Comparison of ENCODE assay signal across 24 cellular contexts in the genomic region with DNA sequence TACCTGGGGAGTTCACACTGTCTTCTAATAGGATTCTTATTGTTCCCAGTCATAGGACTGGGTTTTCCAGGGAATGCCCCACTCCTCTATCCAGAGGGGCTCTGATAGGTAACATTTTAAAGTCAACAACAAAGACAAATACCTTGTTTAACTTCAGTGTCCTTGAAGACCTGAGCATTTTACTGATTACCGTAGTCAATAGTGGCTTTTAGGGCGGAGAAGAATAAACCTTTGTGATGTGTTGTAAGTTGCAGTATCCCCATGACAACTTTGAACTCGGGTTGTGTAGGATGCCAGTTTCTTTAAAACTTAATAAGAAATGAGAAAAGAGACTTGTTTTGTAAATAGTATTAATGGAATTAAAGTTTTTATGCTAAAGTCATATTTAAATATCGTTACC. TPM values are rescaled to one million over a fixed set of nuclear protein-coding genes. Genes with fewer than 3 reads are reported as not detected.
DNase-seq lines count a peak whose midpoint lies in the region; ATAC-seq, FAIRE-seq and TF ChIP-seq lines count a peak whose summit lies in the region.
"Had no signal": no experiment of that assay in that cellular context is flagged by ENCODE, and none has a peak within 500 bp of the region (broad histone marks: within the 10 kb centered on the region; RNA-seq: fewer than 3 reads in every experiment).

No MANE protein-coding gene starts in this region.

- no TSS peak for BruUV-seq in HepG2 (replicated peaks; lab: Mats Ljungman, UMichigan)

- H3K9ac ChIP-seq in HepG2 (ENCODE audit: insufficient read depth, low read depth, low read length) (peak overlapping the region; percentile 45; the same call in 1 of the 2 replicates), smooth muscle cell (ENCODE audit: low read depth) (peak overlapping the region; percentile 61)

- in situ Hi-C loops in brain microvascular endothelial cell (cut with HindIII; ENCODE audit: low pct_ligation_motif_present, low sequenced_read_pairs) (loop anchor here (25.0 kb wide), 1 partner anchor 387 kb away; no protein-coding TSS in a partner anchor), HepG2 (cut with HindIII; ENCODE audit: extremely low pct_ligation_motif_present, low pct_unique_long_range_greater_than_20kb) (no loop called here)

- 13% methylated on average over 4 of the region's 4 CpGs for WGBS in HepG2 (ENCODE audit: low lambda C conversion rate)
- 40% methylated on average over 4 of the region's 4 CpGs for WGBS in smooth muscle cell (ENCODE audit: low lambda C conversion rate)

- peaks cover 99% of the 10 kb centered on the region for H3K27me3 ChIP-seq in H7 (ENCODE audit: control insufficient read depth, insufficient read depth, low read length)
- H3K27me3 ChIP-seq in brain microvascular endothelial cell (replicated peaks) = no peaks in the 10 kb centered on the region
- no peaks in the 10 kb centered on the region for H3K27me3 ChIP-seq in HepG2 (ENCODE audit: control insufficient read depth in 1 of 2, insufficient read depth in 2 of 2, low read length in 2 of 2)
- H3K27me3 ChIP-seq in smooth muscle cell (ENCODE audit: low read depth) = peaks cover 5% of the 10 kb centered on the region
- H3K27me3 ChIP-seq in vagina = no peaks in the 10 kb centered on the region

- peak; percentile 90 for FAIRE-seq in HepG2 (lab: Jason Lieb, UNC)
- FAIRE-seq: frontal cortex, GM19239 had no signal

- H3K36me3 ChIP-seq in H7 (replicated peaks; ENCODE audit: control insufficient read depth, insufficient read depth, low read length) (no peaks in the 10 kb centered on the region), brain microvascular endothelial cell (replicated peaks) (peaks cover 68% of the 10 kb centered on the region), HepG2 (replicated peaks in 1 of 2; ENCODE audit: control insufficient read depth in 1 of 2, insufficient read depth in 2 of 2, low read length in 2 of 2) (no peaks in the 10 kb centered on the region; a peak in 1 of 5 replicates), smooth muscle cell (ENCODE audit: low read depth) (no peaks in the 10 kb centered on the region), vagina (no peaks in the 10 kb centered on the region)

- H3K79me2 ChIP-seq in HepG2 (ENCODE audit: insufficient read depth, low read length) (peaks cover 3% of the 10 kb centered on the region), smooth muscle cell (ENCODE audit: low read depth) (peaks cover 98% of the 10 kb centered on the region)

- H3F3A ChIP-seq in smooth muscle cell (ENCODE audit: low read depth) = peaks cover 6% of the 10 kb centered on the region

- TF ChIP-seq CTCF in brain microvascular endothelial cell (IDR thresholded peaks at IDR 0.05; ENCODE audit: low read depth, low read length, missing control alignments) = no peak
- TF ChIP-seq CTCF in HepG2 (CRISPR knock-in tag; IDR thresholded peaks at IDR 0.05) = no peak
- TF ChIP-seq CTCF in smooth muscle cell (IDR thresholded peaks at IDR 0.05; ENCODE audit: borderline replicate concordance, insufficient read depth, poor library complexity, severe bottlenecking) = no peak
- no peak for TF ChIP-seq CTCF in vagina (IDR thresholded peaks at IDR 0.05)

- TF ChIP-seq POLR2A in HepG2 (IDR thresholded peaks at IDR 0.05; ENCODE audit: insufficient read depth in 1 of 2, low read depth in 2 of 2, low read length in 2 of 2) (no peak), vagina (IDR thresholded peaks at IDR 0.05) (no peak)

- TF ChIP-seq RAD21 in HepG2 (CRISPR knock-in tag; IDR thresholded peaks at IDR 0.05) = no peak

- CTCF ChIA-PET in HepG2 (lab: Yijun Ruan, JAX; ENCODE audit: low intra/inter-chr PET ratio, low total read pairs) = no interaction called here

- H3K9me3 ChIP-seq in HepG2 (ENCODE audit: low read length) = no peaks in the 10 kb centered on the region
- no peaks in the 10 kb centered on the region for H3K9me3 ChIP-seq in smooth muscle cell (replicated peaks; ENCODE audit: low read depth)
- H3K9me3 ChIP-seq in vagina = no peaks in the 10 kb centered on the region

- H3K4me2 ChIP-seq in HepG2 (ENCODE audit: low read depth, low read length) (peak overlapping the region; percentile 39), smooth muscle cell (peak overlapping the region; percentile 96)

- intact Hi-C loops in HepG2 (cut with micrococcal nuclease; ENCODE audit: unreplicated experiment) (loop anchor here (10.0 kb wide), 2 partner anchors 109 to 151 kb away; no protein-coding TSS in a partner anchor), vagina (cut with DNase I) (loop anchor here (10.0 kb wide), 1 partner anchor 289 kb away; no protein-coding TSS in a partner anchor)

- peaks cover 36% of the 10 kb centered on the region for H3K4me1 ChIP-seq in HepG2 (ENCODE audit: insufficient read depth, low read length)
- peaks cover 11% of the 10 kb centered on the region for H3K4me1 ChIP-seq in smooth muscle cell (ENCODE audit: low read depth)
- H3K4me1 ChIP-seq in vagina = peaks cover 10% of the 10 kb centered on the region

- DNase-seq in H7 (no peak), brain microvascular endothelial cell (no peak), HepG2 (ENCODE audit: low spot score) (peak; percentile 92), smooth muscle cell (lab: John Stamatoyannopoulos, UW; ENCODE audit: unreplicated experiment) (no peak), vagina (ENCODE audit: extremely low spot score in 2 of 2) (no peak), NCI-H226 (no peak)
- DNase-seq in activated naive CD4-positive, alpha-beta T cell (lab: John Stamatoyannopoulos, UW) = no peak
- DNase-seq: activated CD4-positive, alpha-beta T cell treated with anti-CD3 and anti-CD28 coated beads, Interleukin-2, amount 50 U/mL, for 48 hours; activated naive CD8-positive, alpha-beta T cell treated with anti-CD3 and anti-CD28 coated beads for 36 hours; activated T-cell treated with anti-CD3 and anti-CD28 coated beads, Interleukin-2, amount 50 U/mL, for 24 hours; cerebellar nuclear complex; EL; IMR-90; MM.1S; NCI-H187 treated with DMSO at 0.1 percent for 48 hours; NCI-H510A; SHP77; stimulated activated CD4-positive, alpha-beta T cell treated with anti-CD3 and anti-CD28 coated beads, Interleukin-1b, Interleukin-23, amount 100 ng/mL, for 48 hours; T-helper 1 cell had no signal

- H4K20me1 ChIP-seq in HepG2 (ENCODE audit: insufficient read depth, low read length) (no peaks in the 10 kb centered on the region), smooth muscle cell (ENCODE audit: low read depth) (peaks cover 95% of the 10 kb centered on the region)

- peak overlapping the region; percentile 35; the same call in 1 of the 2 replicates for H3K4me3 ChIP-seq in H7 (ENCODE audit: insufficient read depth, low read depth, low read length)
- no peak overlapping the region for H3K4me3 ChIP-seq in brain microvascular endothelial cell (ENCODE audit: low read depth, low read length)
- H3K4me3 ChIP-seq in HepG2 (replicated peaks in 1 of 3; ENCODE audit: insufficient read depth in 1 of 3, low read depth in 2 of 3, low read length in 3 of 3) = peak overlapping the region in 1 of 3 experiments; percentile 3; a peak in 1 of 6 replicates
- peak overlapping the region; percentile 92 for H3K4me3 ChIP-seq in smooth muscle cell
- H3K4me3 ChIP-seq in vagina = no peak overlapping the region

- H2AFZ ChIP-seq in HepG2 (ENCODE audit: low read length) = no peak overlapping the region
- H2AFZ ChIP-seq in smooth muscle cell (ENCODE audit: low read depth) = no peak overlapping the region

- peak; percentile 81 to 92; a peak in 3 of 4 replicates for TF ChIP-seq EP300 in HepG2 (IDR thresholded peaks at IDR 0.05; ENCODE audit: low read depth in 2 of 2, low read length in 2 of 2)
- peak; percentile 79; the same call in 1 of the 2 replicates for TF ChIP-seq EP300 in HepG2 (CRISPR knock-in tag; IDR thresholded peaks at IDR 0.05; ENCODE audit: borderline replicate concordance)

- ATAC-seq in HepG2 (peak; percentile 76), GM21423 (IDR thresholded peaks at IDR 0.05; ENCODE audit: unreplicated experiment) (no peak)
- ATAC-seq: natural killer cell treated with Interleukin-12 subunit alpha and Interleukin-12 subunit beta and Interleukin-15 and Interleukin-18, amount 100 ng/mL, for 72 hours had no signal

- POLR2A ChIA-PET in HepG2 (lab: Yijun Ruan, JAX) = interaction anchor here (1.0 to 1.4 kb wide), 2 partner anchors 14 to 19 kb away, joined by 3 to 4 read pairs; no protein-coding TSS in a partner anchor

- H3K27ac ChIP-seq in brain microvascular endothelial cell = peak overlapping the region; percentile 10
- peak overlapping the region; percentile 58 for H3K27ac ChIP-seq in HepG2 (ENCODE audit: extremely low read length, insufficient read depth, low read length)
- peak overlapping the region; percentile 65 for H3K27ac ChIP-seq in smooth muscle cell (ENCODE audit: low read depth)
- no peak overlapping the region for H3K27ac ChIP-seq in vagina
- H3K27ac ChIP-seq: VCaP had no signal

RNA-seq across cellular contexts. Expression of a gene that starts 5.9 kb away (rescaled TPM):
- total RNA-seq in H7 (2014; rRNA removed; shearing (Covaris generic)) = 8.8 and 37.7 TPM in 2 replicates
- total RNA-seq in HepG2 (2016; rRNA removed; fragmentation: Illumina TruSeq; extraction: Trizol) (2.9 and 3.2 TPM in 2 replicates), smooth muscle cell (48.5 and 52.5 TPM in 2 replicates), vagina (9.8 TPM)
- 0.53 and 0.71 TPM in 2 replicates for total RNA-seq in HepG2 (2016; cell fraction: cytosol; rRNA removed; fragmentation: Illumina TruSeq; extraction: Trizol; ENCODE audit: low read depth)
- total RNA-seq in HepG2 (2016; cell fraction: insoluble cytoplasmic fraction; rRNA removed; fragmentation: Illumina TruSeq; extraction: Trizol) = 2.5 and 3.4 TPM in 2 replicates
- 2.1 and 2.4 TPM in 2 replicates for total RNA-seq in HepG2 (2016; cell fraction: membrane; rRNA removed; fragmentation: Illumina TruSeq; extraction: Trizol)
- total RNA-seq in HepG2 (2016; cell fraction: nucleus; rRNA removed; fragmentation: Illumina TruSeq; extraction: Trizol) = 2.9 and 3.3 TPM in 2 replicates
- polyA plus RNA-seq in HepG2 (2011; rRNA removed) (0.84 and 0.95 TPM in 2 replicates), smooth muscle cell (39.2 and 49.9 TPM in 2 replicates)
- polyA plus RNA-seq in HepG2 (2011; cell fraction: cytosol; rRNA removed) = 0.38 and 0.39 TPM in 2 replicates
- polyA plus RNA-seq in HepG2 (2011; cell fraction: nucleus; rRNA removed) = 1.6 and 2.6 TPM in 2 replicates
- polyA plus RNA-seq in HepG2 (2012) = 0.52 and 0.87 TPM in 2 replicates
- 0.33 and 0.35 TPM in 2 replicates for polyA plus RNA-seq in HepG2 (2016; cell fraction: cytosol; fragmentation: Illumina TruSeq; extraction: Trizol; ENCODE audit: low read depth)
- polyA plus RNA-seq in HepG2 (2016; cell fraction: insoluble cytoplasmic fraction; fragmentation: Illumina TruSeq; extraction: Trizol; ENCODE audit: low read depth) = 3.6 and 4.5 TPM in 2 replicates
- 0.98 and 1.2 TPM in 2 replicates for polyA plus RNA-seq in HepG2 (2016; cell fraction: membrane; fragmentation: Illumina TruSeq; extraction: Trizol; ENCODE audit: low read depth)
- 4.1 and 6.0 TPM in 2 replicates for polyA plus RNA-seq in HepG2 (2016; cell fraction: nucleus; fragmentation: Illumina TruSeq; extraction: Trizol; ENCODE audit: insufficient read depth, low read depth)
- polyA minus RNA-seq in HepG2 (2011; rRNA and poly(A)+ RNA removed; ENCODE audit: low replicate concordance) = 1.2 and 1.3 TPM in 2 replicates
- polyA minus RNA-seq in HepG2 (2011; cell fraction: cytosol; rRNA and poly(A)+ RNA removed) = 0.89 and 1.1 TPM in 2 replicates
- polyA minus RNA-seq in HepG2 (2011; cell fraction: nucleus; rRNA and poly(A)+ RNA removed) = 2.0 and 3.2 TPM in 2 replicates
- total RNA-seq: activated naive CD8-positive, alpha-beta T cell treated with anti-CD3 and anti-CD28 coated beads for 36 hours; natural killer cell treated with Interleukin-12 subunit alpha and Interleukin-12 subunit beta and Interleukin-15 and Interleukin-18, amount 100 ng/mL, for 72 hours had no signal

Comparison
In these comparisons a context has a peak if more than half of its experiments do, and no peak if none do; other contexts are left out.
1. H3K4me3 ChIP-seq: peak in H7 (single experiment) and smooth muscle cell (single experiment); none in brain microvascular endothelial cell (single experiment) and vagina (0 of 2).